In the genomic region with DNA sequence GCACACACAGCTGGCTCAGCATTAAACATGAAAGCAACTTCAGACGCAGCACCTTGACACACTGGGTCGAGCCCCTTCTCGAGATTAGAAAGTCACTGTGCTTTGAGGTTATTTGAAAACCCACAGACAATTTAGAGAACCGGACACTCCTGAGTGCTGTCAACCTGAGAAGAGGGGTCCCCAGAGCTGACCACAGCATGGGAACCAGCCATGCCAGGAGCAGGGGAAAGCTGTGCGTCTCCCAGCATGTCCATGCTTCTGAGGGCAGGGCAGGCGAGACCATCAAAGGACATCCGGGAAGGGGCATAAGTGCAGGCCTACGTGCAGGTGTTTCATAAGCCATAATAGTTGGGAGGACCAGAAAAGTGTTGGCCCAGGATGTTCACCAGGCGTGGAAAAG, we compare ENCODE assay signal across 21 cellular contexts. TPM values are rescaled to one million over a fixed set of nuclear protein-coding genes. Genes with fewer than 3 reads are reported as not detected.
DNase-seq lines count a peak whose midpoint lies in the region; ATAC-seq, FAIRE-seq and TF ChIP-seq lines count a peak whose summit lies in the region.
"Had no signal": no experiment of that assay in that cellular context is flagged by ENCODE, and none has a peak within 500 bp of the region (broad histone marks: within the 10 kb centered on the region; RNA-seq: fewer than 3 reads in every experiment).

No MANE protein-coding gene starts in this region.

- ATAC-seq in left ventricle myocardium superior, result no peak
- no peak for ATAC-seq in left cardiac atrium
- ATAC-seq: CD8-positive, alpha-beta T cell had no signal

- TF ChIP-seq CTCF in kidney (IDR thresholded peaks at IDR 0.05; ENCODE audit: borderline replicate concordance, extremely low read depth, insufficient read depth), result no peak
- no peak for TF ChIP-seq CTCF in spleen (IDR thresholded peaks at IDR 0.05 in 8 of 11, conservative IDR thresholded peaks at IDR 0.05 in 3 of 11)

- WGBS in spleen, 5 donors, result 89 to 94% (median 90%) methylated on average over 6 to 9 of the region's 9 CpGs

- H3K36me3 ChIP-seq in kidney (ENCODE audit: control insufficient read depth in 1 of 2, insufficient read depth in 2 of 2, low read length in 2 of 2) (no peaks in the 10 kb centered on the region), spleen (no peaks in the 10 kb centered on the region)
- H3K36me3 ChIP-seq: HAP-1 had no signal

- H3K9me3 ChIP-seq in kidney (ENCODE audit: control insufficient read depth in 1 of 2, low read length in 2 of 2) (peaks cover 5 to 26% of the 10 kb centered on the region in 2 donors), spleen (peaks cover 4 to 51% (median 41%) of the 10 kb centered on the region in 8 donors)
- H3K9me3 ChIP-seq: HAP-1 had no signal

- no peak for TF ChIP-seq POLR2A in spleen (IDR thresholded peaks at IDR 0.05)

- intact Hi-C loops in left ventricle myocardium superior (cut with micrococcal nuclease) (no loop called here), left cardiac atrium (cut with DNase I) (no loop called here), kidney (cut with DNase I) (no loop called here), spleen (cut with DNase I; ENCODE audit: low total_unique reads) (no loop called here)

- no peak overlapping the region for H3K4me3 ChIP-seq in kidney (ENCODE audit: low read length in 2 of 2)
- no peak overlapping the region for H3K4me3 ChIP-seq in spleen
- H3K4me3 ChIP-seq: HAP-1 had no signal

- no peak for FAIRE-seq in kidney (lab: Jason Lieb, UNC)
- FAIRE-seq in GM19239 (lab: Jason Lieb, UNC), result no peak
- FAIRE-seq: G401.6, GM12892, H54 had no signal

- H3K9ac ChIP-seq in kidney (ENCODE audit: low read length in 2 of 2), result no peak overlapping the region

- H3K27ac ChIP-seq in kidney (ENCODE audit: low read depth in 2 of 2, low read length in 2 of 2) (no peak overlapping the region), spleen (no peak overlapping the region)

- peaks cover 0 to 10% (median 0%) of the 10 kb centered on the region in 7 donors for H3K27me3 ChIP-seq in spleen (replicated peaks in 1 of 7)

- no peaks in the 10 kb centered on the region for H3K4me1 ChIP-seq in kidney (ENCODE audit: control insufficient read depth in 1 of 2, insufficient read depth in 1 of 2, low read depth in 1 of 2, low read length in 2 of 2)
- no peaks in the 10 kb centered on the region for H3K4me1 ChIP-seq in spleen
- H3K4me1 ChIP-seq: Caco-2, HAP-1 had no signal

- DNase-seq in left ventricle myocardium superior (peak; percentile 12), left cardiac atrium (no peak), kidney (peak; percentile 4), spleen (peak; percentile 29), NCI-H2107 treated with DMSO at 0.1 percent for 48 hours (lab: John Stamatoyannopoulos, UW; ENCODE audit: unreplicated experiment) (no peak), GM19239 (ENCODE audit: insufficient read length, low spot score) (no peak)
- DNase-seq: C1 segment of cervical spinal cord; Caco-2; CD4-positive, CD25-positive, alpha-beta regulatory T cell; CD8-positive, alpha-beta T cell; DMS153; DND-41; GOT3; HFFc6 had no signal

RNA-seq across cellular contexts. Expression of gene SLC6A3, which starts 20.5 kb away (rescaled TPM):
- not detected for total RNA-seq in left ventricle myocardium superior
- under 1 TPM in 1 of 2 donors, not detected in 1; 0.06 TPM for total RNA-seq in left cardiac atrium
- 0.54 TPM for total RNA-seq in kidney
- polyA plus RNA-seq in kidney (ENCODE audit: insufficient read depth, low read depth, low replicate concordance), result 0.09 TPM
- total RNA-seq in spleen, result under 1 TPM in 3 of 7 donors, not detected in 4; 0.09 to 0.27 (median 0.18) TPM
- under 1 TPM; 0.02 to 0.06 (median 0.03) TPM for polyA plus RNA-seq in spleen
- total RNA-seq: A172; A673; Caco-2; CD4-positive, CD25-positive, alpha-beta regulatory T cell; CD8-positive, alpha-beta T cell; HFFc6 had no signal
- polyA plus RNA-seq: BJ had no signal

Comparison
In these comparisons a context has a peak if more than half of its experiments do, and no peak if none do; other contexts are left out.
1. DNase-seq: peak in left ventricle myocardium superior (single experiment), kidney (single experiment) and spleen (single experiment); none in left cardiac atrium (single experiment), NCI-H2107 treated with DMSO at 0.1 percent for 48 hours (single experiment) and GM19239 (single experiment).